Comparison of ENCODE assay signal across 22 cellular contexts in genomic region chr21:18170829-18171228, GRCh38.
"Had no signal": no experiment of that assay in that cellular context is flagged by ENCODE, and none has a peak within 500 bp of the region (broad histone marks: within the 10 kb centered on the region; RNA-seq: fewer than 3 reads in every experiment).

No MANE protein-coding gene starts in this region.

- H3K79me2 ChIP-seq: hepatocyte had no signal

- H2AFZ ChIP-seq: hepatocyte had no signal

- H3K36me3 ChIP-seq: esophagus muscularis mucosa, gastroesophageal sphincter, heart left ventricle, left lung, lower lobe of right lung had no signal

- H3K27ac ChIP-seq: coronary artery, dorsolateral prefrontal cortex, esophagus muscularis mucosa, foreskin keratinocyte, gastroesophageal sphincter, heart left ventricle, hepatocyte, left lung, lower lobe of right lung had no signal

- DNase-seq: dermis blood vessel endothelial cell; dorsolateral prefrontal cortex; effector CD4-positive, alpha-beta T cell; effector memory CD4-positive, alpha-beta T cell; foreskin keratinocyte; heart left ventricle; hypothalamus; immature natural killer cell; islet precursor cell; left cardiac atrium; left lung; left ventricle myocardium superior; lower lobe of right lung; mesenchymal stem cell; mucosa of descending colon; naive B cell had no signal

- H3K9me3 ChIP-seq: esophagus muscularis mucosa, gastroesophageal sphincter, lower lobe of right lung had no signal

- ATAC-seq: foreskin keratinocyte, gastroesophageal sphincter, heart left ventricle, left cardiac atrium, left lung, left ventricle myocardium superior, lower lobe of right lung, mucosa of descending colon had no signal

- FAIRE-seq: endothelial cell of umbilical vein, frontal cortex had no signal

- H3K27me3 ChIP-seq: dorsolateral prefrontal cortex, esophagus muscularis mucosa, foreskin keratinocyte, gastroesophageal sphincter, heart left ventricle, hepatocyte, left lung had no signal

- H3K4me2 ChIP-seq: hepatocyte had no signal

- H3K4me1 ChIP-seq: esophagus muscularis mucosa, foreskin keratinocyte, gastroesophageal sphincter, heart left ventricle, left lung, lower lobe of right lung had no signal

- H3K4me3 ChIP-seq: coronary artery, dorsolateral prefrontal cortex, esophagus muscularis mucosa, gastroesophageal sphincter, heart left ventricle, hepatocyte, left lung, lower lobe of right lung, mucosa of descending colon had no signal
